8 cellular contexts compared by ENCODE assay signal in the genomic region with DNA sequence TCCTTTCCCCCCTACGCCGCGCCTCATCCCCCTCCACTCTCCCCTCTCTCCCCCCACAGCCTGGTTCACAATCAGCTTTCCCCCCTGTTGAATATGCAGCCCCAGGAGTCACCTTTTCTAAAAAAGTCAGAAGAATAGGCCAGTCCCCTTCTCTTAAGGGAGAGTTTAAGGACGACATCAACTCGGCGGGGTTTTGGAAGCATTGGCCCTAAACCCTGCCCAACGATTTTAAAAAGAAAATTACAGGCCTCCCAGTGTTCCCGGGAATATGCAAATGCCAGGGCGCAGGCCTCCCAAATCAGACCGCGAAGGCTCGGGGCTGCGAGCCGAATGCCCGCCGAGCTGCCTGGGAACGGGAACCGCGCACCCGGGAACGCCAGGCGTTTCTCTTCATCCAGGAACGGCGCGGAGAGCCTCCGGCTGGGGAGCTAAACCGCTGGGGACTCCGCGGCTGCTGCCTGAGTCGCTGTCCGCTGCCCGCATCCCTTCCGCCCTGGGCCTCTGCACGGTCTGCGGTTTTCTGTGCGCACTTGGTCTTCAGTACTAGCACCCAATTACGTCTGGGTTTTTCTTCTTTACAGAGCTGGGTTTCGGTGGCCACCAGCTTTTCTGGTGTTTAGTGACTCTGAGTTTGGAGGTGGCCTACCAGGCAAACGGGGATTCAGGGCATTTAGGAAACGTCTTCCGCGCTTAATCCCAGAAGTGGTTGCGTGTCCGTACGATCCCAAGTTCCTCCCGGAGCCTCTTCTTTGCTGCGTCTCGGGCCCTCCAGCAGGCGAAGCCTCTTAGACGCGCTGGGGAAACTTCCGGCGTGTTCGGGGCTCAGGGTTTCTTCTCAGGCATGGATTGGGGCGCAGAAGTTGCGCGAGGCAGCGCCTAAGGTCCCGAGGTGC. TPM values are rescaled to one million over a fixed set of nuclear protein-coding genes. Genes with fewer than 3 reads are reported as not detected.
DNase-seq lines count a peak whose midpoint lies in the region; ATAC-seq, FAIRE-seq and TF ChIP-seq lines count a peak whose summit lies in the region.

No MANE protein-coding gene starts in this region.

- H3K27ac Mint-ChIP-seq in activated CD8-positive, alpha-beta memory T cell treated with anti-CD3 and anti-CD28 coated beads, Interleukin-2, amount 10 ng/mL, durations not matched to agents 7 days and 5 days: peak overlapping the region; percentile 59
- peak overlapping the region in 1 of 2 donors; percentile 67 for H3K27ac Mint-ChIP-seq in stimulated activated naive CD8-positive, alpha-beta T cell treated with anti-CD3 and anti-CD28 coated beads, Interleukin-15, amount 100 ng/mL, for 72 hours

- H3K27me3 Mint-ChIP-seq in activated CD8-positive, alpha-beta memory T cell treated with anti-CD3 and anti-CD28 coated beads, Interleukin-2, amount 10 ng/mL, durations not matched to agents 7 days and 5 days: peaks cover 86% of the 10 kb centered on the region
- H3K27me3 Mint-ChIP-seq in stimulated activated naive CD8-positive, alpha-beta T cell treated with anti-CD3 and anti-CD28 coated beads, Interleukin-15, amount 100 ng/mL, for 72 hours: peaks cover 99% of the 10 kb centered on the region

- in situ Hi-C loops in astrocyte of the cerebellum (cut with HindIII; ENCODE audit: low sequenced_read_pairs): loop anchor here (5.0 to 10.0 kb wide), 3 partner anchors 318 to 1162 kb away; no protein-coding TSS in a partner anchor

- H3K9me3 Mint-ChIP-seq in activated CD8-positive, alpha-beta memory T cell treated with anti-CD3 and anti-CD28 coated beads, Interleukin-2, amount 10 ng/mL, durations not matched to agents 7 days and 5 days (ENCODE audit: low read depth): no peaks in the 10 kb centered on the region
- H3K9me3 Mint-ChIP-seq in stimulated activated naive CD8-positive, alpha-beta T cell treated with anti-CD3 and anti-CD28 coated beads, Interleukin-15, amount 100 ng/mL, for 72 hours: no peaks in the 10 kb centered on the region

- peak overlapping the region; percentile 51 for H3K4me3 ChIP-seq in astrocyte of the cerebellum (ENCODE audit: low read depth, low read length)
- peak overlapping the region; percentile 44 to 88 (median 68) for H3K4me3 ChIP-seq in keratinocyte (ENCODE audit: control insufficient read depth in 2 of 3, extremely low read depth in 1 of 3, insufficient read depth in 2 of 3, low read depth in 1 of 3, low read length in 3 of 3)

- no peaks in the 10 kb centered on the region for H4K20me1 ChIP-seq in keratinocyte (ENCODE audit: control insufficient read depth, extremely low read depth, insufficient read depth, low read length)

- no peak for FAIRE-seq in keratinocyte (lab: Jason Lieb, UNC)

- H3K27me3 ChIP-seq in keratinocyte (ENCODE audit: control insufficient read depth, extremely low read depth, insufficient read depth, low read length): no peaks in the 10 kb centered on the region

- H3K9me3 ChIP-seq in keratinocyte (ENCODE audit: control insufficient read depth, low read depth, low read length): no peaks in the 10 kb centered on the region

- TF ChIP-seq CTCF in astrocyte of the cerebellum (IDR thresholded peaks at IDR 0.05; ENCODE audit: low read depth, low read length, missing control alignments) (no peak), keratinocyte (optimal IDR thresholded peaks at IDR 0.05 in 1 of 3, IDR thresholded peaks at IDR 0.05 in 1 of 3, conservative IDR thresholded peaks at IDR 0.05 in 1 of 3; ENCODE audit: extremely low read depth in 1 of 3, insufficient read depth in 2 of 3, low read length in 3 of 3) (no peak)

- no peaks in the 10 kb centered on the region for H3K9me1 ChIP-seq in keratinocyte (ENCODE audit: control insufficient read depth, extremely low read depth, insufficient read depth, low read length)

- CTCF ChIA-PET in activated CD8-positive, alpha-beta memory T cell treated with anti-CD3 and anti-CD28 coated beads, Interleukin-2, amount 10 ng/mL, durations not matched to agents 7 days and 5 days (lab: Charles Lee): no interaction called here

- no peak for ATAC-seq in activated CD8-positive, alpha-beta memory T cell treated with anti-CD3 and anti-CD28 coated beads, Interleukin-2, amount 10 ng/mL, durations not matched to agents 7 days and 5 days
- ATAC-seq in stimulated activated naive CD8-positive, alpha-beta T cell treated with anti-CD3 and anti-CD28 coated beads, Interleukin-15, amount 100 ng/mL, for 72 hours: peak; percentile 65

- peaks cover 7% of the 10 kb centered on the region for H3K4me1 Mint-ChIP-seq in activated CD8-positive, alpha-beta memory T cell treated with anti-CD3 and anti-CD28 coated beads, Interleukin-2, amount 10 ng/mL, durations not matched to agents 7 days and 5 days
- peaks cover 63% of the 10 kb centered on the region for H3K4me1 Mint-ChIP-seq in stimulated activated naive CD8-positive, alpha-beta T cell treated with anti-CD3 and anti-CD28 coated beads, Interleukin-15, amount 100 ng/mL, for 72 hours

- peak overlapping the region; percentile 70 for H2AFZ ChIP-seq in keratinocyte (ENCODE audit: control insufficient read depth, low read length)

- dilution Hi-C loops in keratinocyte (cut with MboI; ENCODE audit: extremely low pct_ligation_motif_present, low sequenced_read_pairs): no loop called here

- peaks cover 9% of the 10 kb centered on the region for H3K36me3 Mint-ChIP-seq in activated CD8-positive, alpha-beta memory T cell treated with anti-CD3 and anti-CD28 coated beads, Interleukin-2, amount 10 ng/mL, durations not matched to agents 7 days and 5 days

- peaks cover 13% of the 10 kb centered on the region for H3K4me1 ChIP-seq in keratinocyte (ENCODE audit: control insufficient read depth, extremely low read depth, insufficient read depth, low read length)

- no peak overlapping the region for H3K4me3 Mint-ChIP-seq in activated CD8-positive, alpha-beta memory T cell treated with anti-CD3 and anti-CD28 coated beads, Interleukin-2, amount 10 ng/mL, durations not matched to agents 7 days and 5 days
- H3K4me3 Mint-ChIP-seq in stimulated activated naive CD8-positive, alpha-beta T cell treated with anti-CD3 and anti-CD28 coated beads, Interleukin-15, amount 100 ng/mL, for 72 hours: peak overlapping the region; percentile 73 to 76

- H3K4me2 ChIP-seq in keratinocyte (ENCODE audit: control insufficient read depth, extremely low read depth, insufficient read depth, low read depth, low read length): peak overlapping the region; percentile 99

- H3K9ac ChIP-seq in keratinocyte (ENCODE audit: control insufficient read depth, extremely low read depth, insufficient read depth, low read length): peak overlapping the region; percentile 94

- peaks cover 0 to 3% of the 10 kb centered on the region in 2 experiments for H3K36me3 ChIP-seq in keratinocyte (ENCODE audit: control insufficient read depth in 2 of 2, extremely low read depth in 1 of 2, insufficient read depth in 2 of 2, low read length in 2 of 2)

- peaks cover 56% of the 10 kb centered on the region for H3K79me2 ChIP-seq in keratinocyte (ENCODE audit: control insufficient read depth, insufficient read depth, low read length)

- H3K27ac ChIP-seq in keratinocyte (ENCODE audit: control insufficient read depth, insufficient read depth, low read length): peak overlapping the region; percentile 83

- DNase-seq in activated CD8-positive, alpha-beta memory T cell treated with anti-CD3 and anti-CD28 coated beads, Interleukin-2, amount 10 ng/mL, durations not matched to agents 7 days and 5 days: no peak
- DNase-seq in activated CD8-positive, alpha-beta memory T cell treated with anti-CD3 and anti-CD28 coated beads for 24 hours: no peak
- DNase-seq in astrocyte of the cerebellum (ENCODE audit: low read depth): no peak
- no peak for DNase-seq in keratinocyte (ENCODE audit: low read depth, low spot score)
- peak; percentile 19 to 58 for DNase-seq in stimulated activated naive CD8-positive, alpha-beta T cell treated with anti-CD3 and anti-CD28 coated beads, Interleukin-15, amount 100 ng/mL, for 72 hours
- DNase-seq in anterior cingulate cortex (lab: John Stamatoyannopoulos, UW): no peak
- no peak for DNase-seq in 8988T
- DNase-seq in glomerular visceral epithelial cell (ENCODE audit: extremely low spot score): no peak

RNA-seq across cellular contexts. Expression of gene IRX5, which starts 5.7 kb away (rescaled TPM):
- total RNA-seq in activated CD8-positive, alpha-beta memory T cell treated with anti-CD3 and anti-CD28 coated beads, Interleukin-2, amount 10 ng/mL, durations not matched to agents 7 days and 5 days: not detected
- 2.6 to 2.8 TPM (median 2.7 TPM) in 3 replicates for polyA plus RNA-seq in keratinocyte
- 5.7 TPM for polyA plus RNA-seq in keratinocyte (2011; ENCODE audit: low read depth)
- 1.8 and 2.7 TPM in 2 replicates for polyA plus RNA-seq in keratinocyte (2011; cell fraction: cytosol; rRNA removed)
- 5.9 and 7.6 TPM in 2 replicates for polyA plus RNA-seq in keratinocyte (2011; cell fraction: nucleus; rRNA removed)
- polyA plus RNA-seq in keratinocyte (2012; ENCODE audit: low replicate concordance): 4.0 and 4.2 TPM in 2 replicates
- polyA minus RNA-seq in keratinocyte: 1.2 to 1.9 TPM (median 1.5 TPM) in 3 replicates
- polyA minus RNA-seq in keratinocyte (2011; cell fraction: cytosol; rRNA and poly(A)+ RNA removed): 12.5 TPM
- polyA minus RNA-seq in keratinocyte (2011; cell fraction: nucleus; rRNA and poly(A)+ RNA removed): 4.7 and 6.4 TPM in 2 replicates

Comparison
In these comparisons a context has a peak if more than half of its experiments do, and no peak if none do; other contexts are left out.
1. DNase-seq: peak in stimulated activated naive CD8-positive, alpha-beta T cell treated with anti-CD3 and anti-CD28 coated beads, Interleukin-15, amount 100 ng/mL, for 72 hours (2 of 2); none in activated CD8-positive, alpha-beta memory T cell treated with anti-CD3 and anti-CD28 coated beads, Interleukin-2, amount 10 ng/mL, durations not matched to agents 7 days and 5 days (single experiment), activated CD8-positive, alpha-beta memory T cell treated with anti-CD3 and anti-CD28 coated beads for 24 hours (single experiment), astrocyte of the cerebellum (single experiment), keratinocyte (single experiment), anterior cingulate cortex (0 of 58), 8988T (single experiment) and glomerular visceral epithelial cell (single experiment).